Comparison of ENCODE assay signal across 2 cellular contexts in the genomic region with DNA sequence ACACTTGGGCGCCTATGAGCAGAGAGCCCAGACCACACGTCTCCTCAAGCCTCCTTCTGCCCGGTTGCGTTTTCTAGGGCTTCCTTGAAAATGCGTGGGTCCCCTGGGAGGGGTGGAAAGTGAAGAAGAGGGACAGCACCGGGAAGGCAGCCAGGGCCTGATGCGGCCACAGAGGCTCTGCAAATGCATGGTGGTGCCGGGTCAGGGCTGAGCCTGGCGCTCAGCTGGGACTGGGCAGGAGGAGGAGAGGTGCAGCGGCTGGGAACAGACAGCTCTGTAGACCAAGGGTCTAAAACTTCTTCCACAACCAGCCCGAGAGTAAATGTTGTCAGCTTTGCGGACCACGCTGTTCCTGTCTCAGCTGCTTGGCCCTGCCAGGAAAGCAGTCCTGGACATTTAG.
TF ChIP-seq lines count a peak whose summit lies in the region.

No MANE protein-coding gene starts in this region.

TF ChIP-seq in H1, 55 proteins besides CTCF, POLR2A, EP300 and RAD21:
- TF ChIP-seq FOSL1 (IDR thresholded peaks at IDR 0.05; ENCODE audit: insufficient read depth, low read depth, low read length) (no peak), SUZ12 (IDR thresholded peaks at IDR 0.05; ENCODE audit: low read length) (no peak), BACH1 (IDR thresholded peaks at IDR 0.05; ENCODE audit: low read length) (no peak), TEAD4 (IDR thresholded peaks at IDR 0.05; ENCODE audit: low read depth, low read length) (no peak), EZH2 (IDR thresholded peaks at IDR 0.05; ENCODE audit: low read depth, low read length, severe bottlenecking) (no peak), NRF1 (IDR thresholded peaks at IDR 0.05; ENCODE audit: low read depth, low read length) (no peak), CHD1 (IDR thresholded peaks at IDR 0.05; ENCODE audit: low read depth, low read length) (no peak), CTBP2 (IDR thresholded peaks at IDR 0.05; ENCODE audit: borderline replicate concordance, insufficient read depth, insufficient read length, low read length) (no peak), NANOG (IDR thresholded peaks at IDR 0.05; ENCODE audit: insufficient read depth, low read depth, low read length, poor library complexity, severe bottlenecking) (no peak), POLR2AphosphoS5 (IDR thresholded peaks at IDR 0.05; ENCODE audit: low read depth, low read length) (no peak)
- TF ChIP-seq, protein P1, sequence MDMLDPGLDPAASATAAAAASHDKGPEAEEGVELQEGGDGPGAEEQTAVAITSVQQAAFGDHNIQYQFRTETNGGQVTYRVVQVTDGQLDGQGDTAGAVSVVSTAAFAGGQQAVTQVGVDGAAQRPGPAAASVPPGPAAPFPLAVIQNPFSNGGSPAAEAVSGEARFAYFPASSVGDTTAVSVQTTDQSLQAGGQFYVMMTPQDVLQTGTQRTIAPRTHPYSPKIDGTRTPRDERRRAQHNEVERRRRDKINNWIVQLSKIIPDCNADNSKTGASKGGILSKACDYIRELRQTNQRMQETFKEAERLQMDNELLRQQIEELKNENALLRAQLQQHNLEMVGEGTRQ (IDR thresholded peaks at IDR 0.05; ENCODE audit: low read length): no peak

TF ChIP-seq in HEK293T, 16 proteins besides CTCF, POLR2A, EP300 and RAD21:
- no peak for TF ChIP-seq PKNOX1 (IDR thresholded peaks at IDR 0.05)
